Comparison of ENCODE assay signal across 22 cellular contexts in genomic region chrX:40244116-40244515, GRCh38.
"Had no signal": no experiment of that assay in that cellular context is flagged by ENCODE, and none has a peak within 500 bp of the region (broad histone marks: within the 10 kb centered on the region; RNA-seq: fewer than 3 reads in every experiment).

No MANE protein-coding gene starts in this region.

- ATAC-seq: left lobe of liver; naive thymus-derived CD4-positive, alpha-beta T cell; psoas muscle had no signal

- DNase-seq: activated CD4-positive, alpha-beta memory T cell treated with anti-CD3 and anti-CD28 coated beads for 36 hours; activated CD4-positive, alpha-beta T cell treated with anti-CD3 and anti-CD28 coated beads for 48 hours; activated effector memory CD4-positive, alpha-beta T cell treated with Interleukin-2 at 50 U/mL for 16 hours; activated naive CD4-positive, alpha-beta T cell treated with anti-CD3 and anti-CD28 coated beads for 36 hours; activated naive CD8-positive, alpha-beta T cell treated with anti-CD3 and anti-CD28 coated beads, Interleukin-2, amount 10 ng/mL, durations not matched to agents 7 days and 5 days; activated T-cell treated with anti-CD3 and anti-CD28 coated beads, Interleukin-2, amount 50 U/mL, for 72 hours; amygdala; immature natural killer cell; lower lobe of right lung; mesendoderm; naive thymus-derived CD4-positive, alpha-beta T cell; ovary; psoas muscle; stimulated activated CD4-positive, alpha-beta T cell treated with anti-CD3 and anti-CD28 coated beads, Interleukin-12 subunit alpha, Interleukin-12 subunit beta, amount 100 ng/mL, for 4 hours; stimulated activated CD4-positive, alpha-beta T cell treated with anti-CD3 and anti-CD28 coated beads, Interleukin-4, amount 100 ng/mL, for 4 hours; substantia nigra; tibial artery had no signal

- H3K27me3 ChIP-seq: ovary, right atrium auricular region, tibial artery had no signal

- H3K36me3 ChIP-seq: lower lobe of right lung, neutrophil, ovary, right atrium auricular region, tibial artery had no signal

- H3K4me3 ChIP-seq: coronary artery, lower lobe of right lung, ovary, psoas muscle, right atrium auricular region, tibial artery had no signal

- H3K9me3 ChIP-seq: lower lobe of right lung, neutrophil, ovary, psoas muscle, right atrium auricular region, tibial artery had no signal

- H3K4me1 ChIP-seq: lower lobe of right lung, psoas muscle, right atrium auricular region had no signal

- H3K27ac ChIP-seq: coronary artery, epithelial cell of prostate, lower lobe of right lung, neutrophil, ovary, psoas muscle, right atrium auricular region, tibial artery had no signal
